ENCODE assay signal across 7 cellular contexts in the genomic region with DNA sequence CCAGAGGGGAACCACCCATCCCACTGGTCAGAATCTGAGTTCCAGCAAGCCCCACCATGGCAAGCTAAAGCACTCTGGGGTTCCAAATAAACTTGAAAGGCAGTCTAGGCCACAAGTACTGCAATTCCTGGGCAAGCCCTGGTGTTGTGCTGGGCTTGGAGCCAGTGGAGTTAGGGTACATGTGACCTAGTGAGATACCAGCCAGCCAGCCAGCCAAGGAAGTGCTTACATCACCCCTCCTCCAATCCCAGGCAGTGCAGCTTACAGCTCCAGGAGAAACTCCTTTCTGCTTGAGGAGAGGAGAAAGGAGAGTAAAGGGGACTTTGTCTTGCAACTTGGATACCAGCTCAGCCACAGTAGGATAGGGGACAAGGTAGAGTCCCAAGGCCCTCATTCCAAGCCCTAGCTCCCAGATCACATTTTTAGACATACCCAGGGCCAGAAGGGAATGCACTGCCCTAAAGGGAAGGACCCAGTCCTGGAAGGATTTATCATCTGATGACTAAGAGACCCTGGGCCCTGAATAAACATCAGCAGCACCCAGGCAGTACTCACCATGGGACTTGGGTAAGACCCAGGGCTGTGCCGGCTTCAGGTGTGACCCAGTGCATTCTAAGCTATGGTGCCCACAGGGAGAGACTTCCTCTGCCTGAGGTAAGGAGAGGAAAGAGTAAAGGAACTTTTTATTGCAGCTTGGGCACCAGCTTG.
DNase-seq lines count a peak whose midpoint lies in the region; ATAC-seq, FAIRE-seq and TF ChIP-seq lines count a peak whose summit lies in the region.
"Not testable (repeated sequence)": the region's sequence is repeated elsewhere in the genome, so short reads cannot be mapped to it uniquely, and the experiment has no call there.

No MANE protein-coding gene starts in this region.

- DNase-seq in GM12891 (ENCODE audit: insufficient read length, low spot score), result not testable (repeated sequence)
- DNase-seq in NCI-H446 (lab: John Stamatoyannopoulos, UW), result peak; percentile 2 to 79
- DNase-seq in amygdala (lab: John Stamatoyannopoulos, UW), result peak in 40 of 56 donors; percentile 3 to 79 (median 34)
- peak; percentile 97 for DNase-seq in epithelial cell of esophagus (ENCODE audit: low read depth)
- DNase-seq in heart right ventricle, result peak; percentile 77
- DNase-seq in midbrain (lab: John Stamatoyannopoulos, UW), result peak; percentile 35
- peak; percentile 85 to 93 for DNase-seq in gastrocnemius medialis

- TF ChIP-seq CTCF in epithelial cell of esophagus (IDR thresholded peaks at IDR 0.05; ENCODE audit: insufficient read depth, low read depth, low read length, missing control alignments); heart right ventricle (IDR thresholded peaks at IDR 0.05); gastrocnemius medialis (IDR thresholded peaks at IDR 0.05 in 4 of 5, conservative IDR thresholded peaks at IDR 0.05 in 1 of 5): not testable (repeated sequence)

- H3K4me1 ChIP-seq in heart right ventricle (peaks cover 0 to 22% (median 7%) of the 10 kb centered on the region in 9 donors), gastrocnemius medialis (peaks cover 11 to 28% of the 10 kb centered on the region in 2 donors)

- not testable (repeated sequence) for H3K27me3 ChIP-seq in heart right ventricle, gastrocnemius medialis

- H3K36me3 ChIP-seq in heart right ventricle, result peaks cover 0 to 13% (median 0%) of the 10 kb centered on the region in 9 donors
- H3K36me3 ChIP-seq in gastrocnemius medialis, result not testable (repeated sequence)

- H3K27ac ChIP-seq in heart right ventricle, result peak overlapping the region in 8 of 10 donors; percentile 21 to 73 (median 66)
- H3K27ac ChIP-seq in gastrocnemius medialis, result peak overlapping the region; percentile 74 to 84 (median 78)

- not testable (repeated sequence) for TF ChIP-seq POLR2A in GM12891 (IDR thresholded peaks at IDR 0.05; ENCODE audit: low read depth, low read length); gastrocnemius medialis (IDR thresholded peaks at IDR 0.05)

- ATAC-seq in heart right ventricle, result peak; percentile 81 to 97 (median 92)
- ATAC-seq in gastrocnemius medialis, result peak; percentile 97 to 98

- not testable (repeated sequence) for H3K4me3 ChIP-seq in epithelial cell of esophagus (ENCODE audit: low read length); heart right ventricle; gastrocnemius medialis

- peak; percentile 58 for FAIRE-seq in GM12891 (lab: Jason Lieb, UNC)

- peaks cover 0 to 23% (median 0%) of the 10 kb centered on the region in 11 donors for H3K9me3 ChIP-seq in heart right ventricle
- not testable (repeated sequence) for H3K9me3 ChIP-seq in gastrocnemius medialis

- intact Hi-C loops in heart right ventricle (cut with DNase I) (loop anchor here in 1 of 10 donors (10.0 kb wide), 1 partner anchor 173 kb away; the partner anchor contains the start of gene FAM117B), gastrocnemius medialis (cut with DNase I; ENCODE audit: low total_unique reads) (loop anchor here (2.0 to 10.0 kb wide), 3 partner anchors 67 to 173 kb away; partner anchors contain the start of genes CARF, FAM117B, ICA1L and WDR12)

- WGBS in heart right ventricle, 2 donors, result 97 to 100% methylated on average over 1 of the region's 1 CpG

- in situ Hi-C loops in gastrocnemius medialis (cut with MboI; ENCODE audit: low sequenced_read_pairs in 4 of 4), result not testable (repeated sequence)
